Comparison of ENCODE assay signal across 29 cellular contexts in the genomic region with DNA sequence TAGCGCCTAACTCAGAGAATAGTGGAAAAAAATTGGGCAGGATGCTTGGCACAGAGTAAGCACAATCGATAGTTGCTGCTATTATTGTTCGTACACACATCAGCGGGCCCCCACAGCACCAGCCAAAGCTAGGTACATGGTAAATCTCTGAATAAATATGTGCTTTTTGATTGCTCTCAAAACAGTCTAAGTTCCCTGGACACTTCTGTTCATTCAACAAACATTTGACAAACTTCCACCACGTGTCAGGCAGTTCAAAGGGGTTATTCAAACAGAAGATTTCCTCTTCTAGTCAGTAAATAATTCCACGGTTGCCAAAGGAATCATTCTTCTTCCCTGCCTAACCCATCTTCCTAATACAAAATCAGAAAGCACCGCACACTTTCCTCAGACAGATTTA.
DNase-seq lines count a peak whose midpoint lies in the region; ATAC-seq, FAIRE-seq and TF ChIP-seq lines count a peak whose summit lies in the region.
"Had no signal": no experiment of that assay in that cellular context is flagged by ENCODE, and none has a peak within 500 bp of the region (broad histone marks: within the 10 kb centered on the region; RNA-seq: fewer than 3 reads in every experiment).

No MANE protein-coding gene starts in this region.

- no peaks in the 10 kb centered on the region for H3K9me3 ChIP-seq in HepG2 (ENCODE audit: low read length)
- H3K9me3 ChIP-seq in breast epithelium, result no peaks in the 10 kb centered on the region
- H3K9me3 ChIP-seq: HAP-1, MG63, ovary, Peyer's patch, SJCRH30 had no signal

- in situ Hi-C loops in HepG2 (cut with HindIII; ENCODE audit: extremely low pct_ligation_motif_present, low pct_unique_long_range_greater_than_20kb), result no loop called here

- TF ChIP-seq POLR2A in HepG2 (IDR thresholded peaks at IDR 0.05; ENCODE audit: insufficient read depth in 1 of 2, low read depth in 2 of 2, low read length in 2 of 2) (no peak), breast epithelium (IDR thresholded peaks at IDR 0.05) (no peak)

- BruUV-seq in HepG2 (replicated peaks; lab: Mats Ljungman, UMichigan), result no TSS peak

- H3K27ac ChIP-seq in ACC112 (ENCODE audit: low read depth, low read length), result peak overlapping the region; percentile 80
- no peak overlapping the region for H3K27ac ChIP-seq in HepG2 (ENCODE audit: extremely low read length, insufficient read depth, low read length)
- no peak overlapping the region for H3K27ac ChIP-seq in breast epithelium
- H3K27ac ChIP-seq: ovary, Peyer's patch, SJCRH30, VCaP had no signal

- H3K27me3 ChIP-seq in ACC112 (ENCODE audit: insufficient read depth, low read length) (no peaks in the 10 kb centered on the region), bronchial epithelial cell (ENCODE audit: control insufficient read depth, insufficient read depth, low read length) (no peaks in the 10 kb centered on the region), HepG2 (ENCODE audit: control insufficient read depth in 1 of 2, insufficient read depth in 2 of 2, low read length in 2 of 2) (peaks cover 0 to 45% of the 10 kb centered on the region in 2 experiments; a peak in 3 of 5 replicates), breast epithelium (no peaks in the 10 kb centered on the region)
- H3K27me3 ChIP-seq: MG63, ovary, Peyer's patch had no signal

- H3K4me3 ChIP-seq in ACC112 (ENCODE audit: low read depth, low read length), result peak overlapping the region; percentile 0; the same call in 1 of the 2 replicates
- H3K4me3 ChIP-seq in LNCaP clone FGC (ENCODE audit: low read depth, low read length), result no peak overlapping the region
- no peak overlapping the region for H3K4me3 ChIP-seq in bronchial epithelial cell (ENCODE audit: low read depth, low read length)
- H3K4me3 ChIP-seq in HepG2 (replicated peaks in 1 of 3; ENCODE audit: insufficient read depth in 1 of 3, low read depth in 2 of 3, low read length in 3 of 3), result no peak overlapping the region
- no peak overlapping the region for H3K4me3 ChIP-seq in breast epithelium
- H3K4me3 ChIP-seq: HAP-1, MG63, ovary, Peyer's patch, SJCRH30 had no signal

- POLR2A ChIA-PET in HepG2 (lab: Yijun Ruan, JAX), result no interaction called here
- POLR2A ChIA-PET in GM10248 (lab: Yijun Ruan, JAX), result no interaction called here

- CTCF ChIA-PET in HepG2 (lab: Yijun Ruan, JAX; ENCODE audit: low intra/inter-chr PET ratio, low total read pairs) (interaction anchor here (0.7 kb wide), 1 partner anchor 175 kb away, joined by 3 read pairs; no protein-coding TSS in a partner anchor), GM10248 (lab: Yijun Ruan, JAX) (no interaction called here)

- no peak overlapping the region; the same call in 1 of the 2 replicates for H3K4me2 ChIP-seq in HepG2 (ENCODE audit: low read depth, low read length)

- no peak overlapping the region for H3K9ac ChIP-seq in HepG2 (ENCODE audit: insufficient read depth, low read depth, low read length)

- DNase-seq in LNCaP clone FGC (ENCODE audit: low read depth) (peak; percentile 92), bronchial epithelial cell (ENCODE audit: low read depth) (peak; percentile 21), HepG2 (ENCODE audit: low spot score) (peak; percentile 93), LoVo (ENCODE audit: low spot score) (no peak), GM10248 (ENCODE audit: extremely low spot score) (no peak), breast epithelium (ENCODE audit: low spot score in 2 of 2) (no peak), KG1 (lab: John Stamatoyannopoulos, UW) (no peak)
- DNase-seq: ACHN; activated CD4-positive, alpha-beta T cell treated with anti-CD3 and anti-CD28 coated beads, Interleukin-2, amount 50 U/mL, for 4 hours; activated CD8-positive, alpha-beta memory T cell treated with anti-CD3 and anti-CD28 coated beads, Interleukin-2, amount 50 U/mL, for 4 hours; aorta; endodermal cell; glutamatergic neuron; left colon; MG63; naive thymus-derived CD8-positive, alpha-beta T cell; NCI-H1436 treated with DMSO at 0.1 percent for 48 hours; NK-92 treated with Interleukin-12 subunit alpha and Interleukin-12 subunit beta, amount 100 ng/mL, for 24 hours; ovary; Peyer's patch; SJCRH30; trophoblast cell had no signal

- H2AFZ ChIP-seq in ACC112 (ENCODE audit: low read length, unreplicated experiment), result no peak overlapping the region
- no peak overlapping the region for H2AFZ ChIP-seq in HepG2 (ENCODE audit: low read length)

- no peaks in the 10 kb centered on the region; the same call in 1 of the 2 replicates for H3K36me3 ChIP-seq in ACC112 (ENCODE audit: insufficient read depth, low read length)
- no peaks in the 10 kb centered on the region for H3K36me3 ChIP-seq in bronchial epithelial cell (ENCODE audit: control insufficient read depth, insufficient read depth, low read length)
- no peaks in the 10 kb centered on the region for H3K36me3 ChIP-seq in HepG2 (replicated peaks in 1 of 2; ENCODE audit: control insufficient read depth in 1 of 2, insufficient read depth in 2 of 2, low read length in 2 of 2)
- no peaks in the 10 kb centered on the region for H3K36me3 ChIP-seq in breast epithelium
- H3K36me3 ChIP-seq: HAP-1, MG63, ovary, Peyer's patch, SJCRH30 had no signal

- FAIRE-seq in bronchial epithelial cell (lab: Jason Lieb, UNC) (no peak), HepG2 (lab: Jason Lieb, UNC) (peak; percentile 96)
- FAIRE-seq: GM18507 had no signal

- no peak for TF ChIP-seq CTCF in LNCaP clone FGC (IDR thresholded peaks at IDR 0.05; ENCODE audit: control insufficient read depth, extremely low read depth, insufficient read depth)
- TF ChIP-seq CTCF in bronchial epithelial cell (IDR thresholded peaks at IDR 0.05; ENCODE audit: insufficient read depth, low read length, severe bottlenecking), result no peak
- TF ChIP-seq CTCF in HepG2 (CRISPR knock-in tag; IDR thresholded peaks at IDR 0.05), result no peak
- TF ChIP-seq CTCF in GM10248 (IDR thresholded peaks at IDR 0.05; ENCODE audit: control extremely low read depth, extremely low read depth, low read depth, missing control alignments), result no peak
- no peak for TF ChIP-seq CTCF in breast epithelium (IDR thresholded peaks at IDR 0.05)

- H3K79me2 ChIP-seq in ACC112 (ENCODE audit: control insufficient read depth, insufficient read depth, low read length, unreplicated experiment), result no peaks in the 10 kb centered on the region
- no peaks in the 10 kb centered on the region for H3K79me2 ChIP-seq in HepG2 (ENCODE audit: insufficient read depth, low read length)

- H3K4me1 ChIP-seq in ACC112 (ENCODE audit: control insufficient read depth, insufficient read depth, low read length, unreplicated experiment) (peaks cover 64% of the 10 kb centered on the region), HepG2 (ENCODE audit: insufficient read depth, low read length) (peaks cover 20% of the 10 kb centered on the region), breast epithelium (no peaks in the 10 kb centered on the region)
- H3K4me1 ChIP-seq: HAP-1, Peyer's patch, SJCRH30 had no signal

- intact Hi-C loops in HepG2 (cut with micrococcal nuclease; ENCODE audit: unreplicated experiment), result no loop called here
- intact Hi-C loops in breast epithelium (cut with DNase I; ENCODE audit: low total_unique reads), result loop anchor here (2.0 kb wide), 1 partner anchor 69 kb away; no protein-coding TSS in a partner anchor

- peak in 1 of 2 experiments; percentile 78; a peak in 2 of 4 replicates for TF ChIP-seq EP300 in HepG2 (IDR thresholded peaks at IDR 0.05; ENCODE audit: low read depth in 2 of 2, low read length in 2 of 2)
- no peak; the same call in 1 of the 2 replicates for TF ChIP-seq EP300 in HepG2 (CRISPR knock-in tag; IDR thresholded peaks at IDR 0.05; ENCODE audit: borderline replicate concordance)

- ATAC-seq in HepG2, result peak; percentile 99
- ATAC-seq: activated naive CD4-positive, alpha-beta T cell treated with anti-CD3 and anti-CD28 coated beads, Interleukin-2, amount 50 U/mL, for 72 hours; activated T-helper 17 cell treated with anti-CD3 and anti-CD28 coated beads, Interleukin-2, amount 50 U/mL, for 72 hours; left colon; naive thymus-derived CD8-positive, alpha-beta T cell; sciatic nerve had no signal

- H4K20me1 ChIP-seq in HepG2 (ENCODE audit: insufficient read depth, low read length), result no peaks in the 10 kb centered on the region

- 12% methylated on average over 7 of the region's 7 CpGs for WGBS in HepG2 (ENCODE audit: low lambda C conversion rate)

- no peak for TF ChIP-seq RAD21 in HepG2 (CRISPR knock-in tag; IDR thresholded peaks at IDR 0.05)

TF ChIP-seq in HepG2, 621 proteins besides CTCF, POLR2A, EP300 and RAD21 (continues in another document):
- TF ChIP-seq, protein P1, sequence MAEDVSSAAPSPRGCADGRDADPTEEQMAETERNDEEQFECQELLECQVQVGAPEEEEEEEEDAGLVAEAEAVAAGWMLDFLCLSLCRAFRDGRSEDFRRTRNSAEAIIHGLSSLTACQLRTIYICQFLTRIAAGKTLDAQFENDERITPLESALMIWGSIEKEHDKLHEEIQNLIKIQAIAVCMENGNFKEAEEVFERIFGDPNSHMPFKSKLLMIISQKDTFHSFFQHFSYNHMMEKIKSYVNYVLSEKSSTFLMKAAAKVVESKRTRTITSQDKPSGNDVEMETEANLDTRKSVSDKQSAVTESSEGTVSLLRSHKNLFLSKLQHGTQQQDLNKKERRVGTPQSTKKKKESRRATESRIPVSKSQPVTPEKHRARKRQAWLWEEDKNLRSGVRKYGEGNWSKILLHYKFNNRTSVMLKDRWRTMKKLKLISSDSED (CRISPR knock-in tag; IDR thresholded peaks at IDR 0.05), result no peak
- peak; percentile 89 for TF ChIP-seq FOXO1 (CRISPR knock-in tag; IDR thresholded peaks at IDR 0.05)
- TF ChIP-seq, protein P2, sequence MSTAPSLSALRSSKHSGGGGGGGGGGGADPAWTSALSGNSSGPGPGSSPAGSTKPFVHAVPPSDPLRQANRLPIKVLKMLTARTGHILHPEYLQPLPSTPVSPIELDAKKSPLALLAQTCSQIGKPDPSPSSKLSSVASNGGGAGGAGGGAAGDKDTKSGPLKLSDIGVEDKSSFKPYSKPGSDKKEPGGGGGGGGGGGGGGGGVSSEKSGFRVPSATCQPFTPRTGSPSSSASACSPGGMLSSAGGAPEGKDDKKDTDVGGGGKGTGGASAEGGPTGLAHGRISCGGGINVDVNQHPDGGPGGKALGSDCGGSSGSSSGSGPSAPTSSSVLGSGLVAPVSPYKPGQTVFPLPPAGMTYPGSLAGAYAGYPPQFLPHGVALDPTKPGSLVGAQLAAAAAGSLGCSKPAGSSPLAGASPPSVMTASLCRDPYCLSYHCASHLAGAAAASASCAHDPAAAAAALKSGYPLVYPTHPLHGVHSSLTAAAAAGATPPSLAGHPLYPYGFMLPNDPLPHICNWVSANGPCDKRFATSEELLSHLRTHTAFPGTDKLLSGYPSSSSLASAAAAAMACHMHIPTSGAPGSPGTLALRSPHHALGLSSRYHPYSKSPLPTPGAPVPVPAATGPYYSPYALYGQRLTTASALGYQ (CRISPR knock-in tag; IDR thresholded peaks at IDR 0.05), result peak; percentile 98
- TF ChIP-seq RCOR2 (CRISPR knock-in tag; IDR thresholded peaks at IDR 0.05), result peak; percentile 61; the same call in 1 of the 2 replicates

Comparison
In these comparisons a context has a peak if more than half of its experiments do, and no peak if none do; other contexts are left out.
1. DNase-seq: peak in LNCaP clone FGC (single experiment), bronchial epithelial cell (single experiment) and HepG2 (single experiment); none in LoVo (single experiment), GM10248 (single experiment), breast epithelium (0 of 2) and KG1 (single experiment).